ENCODE assay signal across 18 cellular contexts in the genomic region with DNA sequence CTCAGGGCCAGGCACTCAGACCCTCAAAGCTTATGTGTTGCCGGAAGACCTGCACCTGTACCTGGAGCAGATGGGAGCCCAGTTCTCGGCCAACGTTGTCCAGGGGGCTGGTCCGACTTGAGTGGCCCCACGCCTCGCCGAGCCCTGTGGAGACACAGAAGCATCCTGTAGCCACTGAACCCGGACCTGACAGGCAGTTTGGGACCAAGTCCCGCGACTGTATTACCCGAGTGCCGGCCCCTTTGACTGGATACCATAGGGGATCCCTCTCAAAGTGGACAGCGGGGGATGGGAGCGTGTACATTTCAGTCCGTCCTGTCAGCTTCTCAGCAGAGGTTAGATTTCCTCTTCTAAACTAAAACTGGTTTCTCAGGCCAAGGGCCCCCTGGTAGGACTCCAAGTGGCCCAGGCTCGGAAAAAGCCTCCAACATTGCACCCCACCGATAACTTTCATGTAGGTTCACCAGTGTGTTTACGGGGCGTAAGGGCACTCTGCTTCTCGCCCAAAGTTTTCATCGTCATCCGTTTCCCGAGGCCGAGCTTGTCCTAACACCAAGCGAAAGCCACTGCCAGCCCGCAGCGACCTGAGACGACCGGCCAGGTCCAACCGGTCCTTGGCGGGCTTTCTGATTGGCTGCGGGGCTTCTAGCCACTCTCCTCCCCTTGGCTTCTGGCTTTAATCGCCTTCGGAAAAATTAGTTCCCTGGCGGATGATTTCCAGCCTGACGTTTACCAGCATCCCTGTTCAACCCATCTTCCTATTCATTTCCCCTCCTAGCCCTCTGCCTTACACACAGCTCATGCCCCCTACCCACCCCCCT. TPM values are rescaled to one million over a fixed set of nuclear protein-coding genes. Genes with fewer than 3 reads are reported as not detected.
DNase-seq lines count a peak whose midpoint lies in the region; ATAC-seq and TF ChIP-seq lines count a peak whose summit lies in the region.
"Had no signal": no experiment of that assay in that cellular context is flagged by ENCODE, and none has a peak within 500 bp of the region (broad histone marks: within the 10 kb centered on the region; RNA-seq: fewer than 3 reads in every experiment).

No MANE protein-coding gene starts in this region.

- WGBS in thyroid gland, 2 donors = 10 to 11% methylated on average over 22 to 26 of the region's 36 CpGs

- intact Hi-C loops in thyroid gland (cut with DNase I) = no loop called here

- peaks cover 13% of the 10 kb centered on the region for H3K4me1 Mint-ChIP-seq in type B pancreatic cell (ENCODE audit: unreplicated experiment)
- H3K4me1 Mint-ChIP-seq: activated CD4-positive, alpha-beta T cell treated with anti-CD3 and anti-CD28 coated beads for 36 hours had no signal

- H3K27me3 Mint-ChIP-seq in type B pancreatic cell = no peaks in the 10 kb centered on the region

- H3K36me3 Mint-ChIP-seq in type B pancreatic cell = no peaks in the 10 kb centered on the region

- peaks cover 0 to 8% of the 10 kb centered on the region in 2 donors for H3K4me1 ChIP-seq in thyroid gland
- H3K4me1 ChIP-seq: foreskin keratinocyte, left lung had no signal

- TF ChIP-seq POLR2A in thyroid gland (IDR thresholded peaks at IDR 0.05) = no peak

- no peak for ATAC-seq in GM19328 (IDR thresholded peaks at IDR 0.05; ENCODE audit: unreplicated experiment)
- no peak for ATAC-seq in GM19035 (IDR thresholded peaks at IDR 0.05; ENCODE audit: unreplicated experiment)
- ATAC-seq: activated CD4-positive, alpha-beta T cell treated with anti-CD3 and anti-CD28 coated beads for 36 hours; activated T-cell treated with anti-CD3 and anti-CD28 coated beads, Interleukin-2, amount 50 U/mL, for 4 hours; foreskin keratinocyte; left lung; natural killer cell had no signal

- H3K4me3 ChIP-seq in kidney epithelial cell (ENCODE audit: low read depth, low read length) (peak overlapping the region; percentile 10), thyroid gland (replicated peaks in 1 of 3) (no peak overlapping the region)
- H3K4me3 ChIP-seq: coronary artery, left lung, SK-N-MC, spleen had no signal

- no peaks in the 10 kb centered on the region for H3K9me3 ChIP-seq in thyroid gland
- H3K9me3 ChIP-seq: left lung had no signal

- H3K27me3 ChIP-seq in kidney epithelial cell (ENCODE audit: control insufficient read depth, insufficient read depth, low read length) (peaks cover 51% of the 10 kb centered on the region), thyroid gland (peaks cover 65% of the 10 kb centered on the region)

- DNase-seq in NCI-H524 (lab: John Stamatoyannopoulos, UW) = peak; percentile 52 to 66
- no peak for DNase-seq in NCI-H524 treated with DMSO at 0.1 percent for 48 hours (lab: John Stamatoyannopoulos, UW)
- DNase-seq in ecto neural progenitor cell (ENCODE audit: low spot score) = peak; percentile 84
- no peak for DNase-seq in kidney epithelial cell (ENCODE audit: low read depth)
- DNase-seq in type B pancreatic cell (ENCODE audit: extremely low spot score, unreplicated experiment) = no peak
- no peak for DNase-seq in thyroid gland
- DNase-seq: 8988T; activated CD4-positive, alpha-beta T cell treated with anti-CD3 and anti-CD28 coated beads for 36 hours; activated T-cell treated with anti-CD3 and anti-CD28 coated beads, Interleukin-2, amount 50 U/mL, for 4 hours; Calu3; foreskin keratinocyte; natural killer cell; spleen had no signal

- H3K9me3 Mint-ChIP-seq in type B pancreatic cell = no peaks in the 10 kb centered on the region
- H3K9me3 Mint-ChIP-seq: activated T-cell treated with anti-CD3 and anti-CD28 coated beads, Interleukin-2, amount 50 U/mL, for 4 hours had no signal

- no peak for TF ChIP-seq CTCF in kidney epithelial cell (IDR thresholded peaks at IDR 0.05; ENCODE audit: insufficient read depth, low read length, poor library complexity, severe bottlenecking)
- TF ChIP-seq CTCF in type B pancreatic cell (conservative IDR thresholded peaks at IDR 0.05) = no peak
- TF ChIP-seq CTCF in thyroid gland (IDR thresholded peaks at IDR 0.05) = no peak

- H3K36me3 ChIP-seq in kidney epithelial cell (ENCODE audit: control insufficient read depth, insufficient read depth, low read length) (no peaks in the 10 kb centered on the region), thyroid gland (no peaks in the 10 kb centered on the region)
- H3K36me3 ChIP-seq: left lung, spleen had no signal

- peak overlapping the region; percentile 41 for H3K27ac Mint-ChIP-seq in type B pancreatic cell
- H3K27ac Mint-ChIP-seq: activated CD4-positive, alpha-beta T cell treated with anti-CD3 and anti-CD28 coated beads for 36 hours; natural killer cell had no signal

- peak overlapping the region; percentile 81 for H3K4me3 Mint-ChIP-seq in type B pancreatic cell
- H3K4me3 Mint-ChIP-seq: activated CD4-positive, alpha-beta T cell treated with anti-CD3 and anti-CD28 coated beads for 36 hours; activated T-cell treated with anti-CD3 and anti-CD28 coated beads, Interleukin-2, amount 50 U/mL, for 4 hours; natural killer cell had no signal

- no peak overlapping the region for H3K27ac ChIP-seq in thyroid gland
- H3K27ac ChIP-seq: coronary artery, foreskin keratinocyte, left lung, SK-N-MC, spleen had no signal

RNA-seq across cellular contexts. Expression of a gene that starts 10.8 kb away (rescaled TPM):
- total RNA-seq in kidney epithelial cell (2.0 and 2.9 TPM in 2 replicates), type B pancreatic cell (ENCODE audit: low replicate concordance) (6.3 and 7.1 TPM in 2 replicates), thyroid gland (not detected)
- total RNA-seq: activated CD4-positive, alpha-beta T cell treated with anti-CD3 and anti-CD28 coated beads for 36 hours; activated T-cell treated with anti-CD3 and anti-CD28 coated beads, Interleukin-2, amount 50 U/mL, for 4 hours; Calu3; foreskin keratinocyte; left lung; natural killer cell; spleen had no signal

Comparison
In these comparisons a context has a peak if more than half of its experiments do, and no peak if none do; other contexts are left out.
1. DNase-seq: peak in NCI-H524 (2 of 2) and ecto neural progenitor cell (single experiment); none in NCI-H524 treated with DMSO at 0.1 percent for 48 hours (single experiment), kidney epithelial cell (single experiment), type B pancreatic cell (single experiment) and thyroid gland (0 of 2).